In the genomic region with DNA sequence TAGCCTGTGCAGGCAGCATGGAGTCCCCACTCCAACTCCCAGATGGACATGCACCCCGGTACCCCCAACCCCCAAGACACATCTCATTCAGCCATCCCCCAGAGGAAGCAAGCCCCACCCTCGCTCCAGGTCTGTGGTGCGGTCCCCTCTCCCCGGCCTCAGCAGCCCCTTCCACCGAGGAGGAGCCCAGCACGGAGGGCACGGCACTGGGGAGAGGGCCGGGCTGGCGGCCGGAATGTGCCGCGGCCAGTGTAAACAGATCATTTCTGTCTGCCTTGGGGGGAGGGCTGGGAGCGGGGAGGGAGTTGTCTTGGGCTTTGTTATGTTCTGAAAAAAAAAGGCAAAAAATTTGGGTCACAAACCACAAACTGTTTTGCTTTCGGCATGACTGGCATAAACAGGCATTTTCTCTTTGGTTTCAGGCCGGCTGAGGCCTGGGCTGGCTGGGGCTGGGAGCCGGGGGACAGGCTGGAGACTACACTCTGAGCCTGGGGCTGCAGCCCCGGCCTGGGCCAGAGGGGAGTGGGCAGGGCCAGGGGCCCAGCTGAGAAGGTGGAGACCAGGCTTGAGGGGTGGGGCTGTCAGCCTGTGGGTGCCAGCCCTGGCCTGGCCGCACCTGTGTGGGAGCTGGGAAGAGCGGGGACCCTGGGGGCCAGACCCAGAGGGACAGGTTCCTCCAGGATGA, we compare ENCODE assay signal across 19 cellular contexts. TPM values are rescaled to one million over a fixed set of nuclear protein-coding genes. Genes with fewer than 3 reads are reported as not detected.
DNase-seq lines count a peak whose midpoint lies in the region; ATAC-seq, FAIRE-seq and TF ChIP-seq lines count a peak whose summit lies in the region.
"Had no signal": no experiment of that assay in that cellular context is flagged by ENCODE, and none has a peak within 500 bp of the region (broad histone marks: within the 10 kb centered on the region; RNA-seq: fewer than 3 reads in every experiment).

No MANE protein-coding gene starts in this region.

- H4K20me1 ChIP-seq in SK-N-SH (ENCODE audit: insufficient read depth) (no peaks in the 10 kb centered on the region), astrocyte (ENCODE audit: insufficient read depth, low read length) (no peaks in the 10 kb centered on the region)

- H3K4me1 ChIP-seq in SK-N-SH (ENCODE audit: control insufficient read depth in 1 of 2, insufficient read depth in 2 of 2, low read depth in 1 of 2, low read length in 1 of 2) (peaks cover 0 to 11% of the 10 kb centered on the region in 2 experiments; a peak in 1 of 4 replicates), astrocyte (ENCODE audit: insufficient read depth, low read length) (peaks cover 9% of the 10 kb centered on the region), kidney (ENCODE audit: control insufficient read depth in 1 of 2, insufficient read depth in 1 of 2, low read depth in 1 of 2, low read length in 2 of 2) (no peaks in the 10 kb centered on the region)

- no peaks in the 10 kb centered on the region for H3K79me2 ChIP-seq in SK-N-SH (ENCODE audit: insufficient read depth)
- no peaks in the 10 kb centered on the region for H3K79me2 ChIP-seq in astrocyte (ENCODE audit: insufficient read depth, low read length)

- H3K27ac Mint-ChIP-seq in astrocyte (ENCODE audit: unreplicated experiment) = no peak overlapping the region
- H3K27ac Mint-ChIP-seq in CD4-positive, alpha-beta T cell = no peak overlapping the region
- H3K27ac Mint-ChIP-seq: natural killer cell had no signal

- no peak overlapping the region for H3K4me3 Mint-ChIP-seq in astrocyte (ENCODE audit: unreplicated experiment)
- no peak overlapping the region for H3K4me3 Mint-ChIP-seq in CD4-positive, alpha-beta T cell
- H3K4me3 Mint-ChIP-seq: central memory CD8-positive, alpha-beta T cell; natural killer cell had no signal

- peaks cover 11% of the 10 kb centered on the region for H3K9me3 Mint-ChIP-seq in astrocyte (ENCODE audit: unreplicated experiment)
- no peaks in the 10 kb centered on the region for H3K9me3 Mint-ChIP-seq in CD4-positive, alpha-beta T cell
- H3K9me3 Mint-ChIP-seq: central memory CD8-positive, alpha-beta T cell had no signal

- peaks cover 27% of the 10 kb centered on the region for H3K27me3 Mint-ChIP-seq in astrocyte (ENCODE audit: low read depth, unreplicated experiment)
- peaks cover 32% of the 10 kb centered on the region for H3K27me3 Mint-ChIP-seq in CD4-positive, alpha-beta T cell

- H3K9me3 ChIP-seq in SK-N-SH (no peaks in the 10 kb centered on the region), astrocyte (ENCODE audit: insufficient read depth, low read depth, low read length) (no peaks in the 10 kb centered on the region), kidney (ENCODE audit: control insufficient read depth in 1 of 2, low read length in 2 of 2) (peaks cover 2 to 6% of the 10 kb centered on the region in 2 donors)
- H3K9me3 ChIP-seq in CD4-positive, alpha-beta T cell (ENCODE audit: control insufficient read depth, low read length) = no peaks in the 10 kb centered on the region

- H2AFZ ChIP-seq in SK-N-SH (ENCODE audit: low read depth) (no peak overlapping the region), astrocyte (ENCODE audit: low read depth, low read length) (peak overlapping the region; percentile 47)

- H3K27me3 ChIP-seq in SK-N-SH (ENCODE audit: insufficient read depth) (no peaks in the 10 kb centered on the region), astrocyte (ENCODE audit: insufficient read depth, low read length) (peaks cover 7% of the 10 kb centered on the region)
- peaks cover 18% of the 10 kb centered on the region for H3K27me3 ChIP-seq in CD4-positive, alpha-beta T cell (ENCODE audit: control insufficient read depth, insufficient read depth, low read length)

- DNase-seq in SK-N-SH = peak; percentile 41
- DNase-seq in astrocyte (ENCODE audit: low read depth) = peak; percentile 43
- peak; percentile 66 for DNase-seq in kidney
- peak; percentile 45 for DNase-seq in stromal cell of bone marrow (ENCODE audit: low read depth)
- DNase-seq in CD4-positive, alpha-beta T cell = no peak
- no peak for DNase-seq in Kasumi-1 (lab: John Stamatoyannopoulos, UW)
- DNase-seq: activated CD4-positive, alpha-beta T cell treated with anti-CD3 and anti-CD28 coated beads, Interleukin-2, amount 50 U/mL, for 4 hours; activated effector memory CD4-positive, alpha-beta T cell treated with anti-CD3 and anti-CD28 coated beads, Interleukin-2, amount 50 U/mL, for 16 hours; natural killer cell; NCI-H1092 treated with DMSO at 0.1 percent for 48 hours; NCI-H345 had no signal

- TF ChIP-seq RAD21 in SK-N-SH (IDR thresholded peaks at IDR 0.05; ENCODE audit: low read length) = no peak

- no peak overlapping the region for H3K4me2 ChIP-seq in SK-N-SH
- H3K4me2 ChIP-seq in astrocyte (ENCODE audit: low read length) = peak overlapping the region; percentile 54

- intact Hi-C loops in kidney (cut with DNase I) = no loop called here
- intact Hi-C loops in CD4-positive, alpha-beta T cell (cut with DNase I, micrococcal nuclease) = no loop called here

- H3K9me2 ChIP-seq in SK-N-SH = no peaks in the 10 kb centered on the region

- ATAC-seq in SK-N-SH treated with all-trans-retinoic acid at 6 μM for 48 hours = no peak
- ATAC-seq in CD4-positive, alpha-beta T cell (ENCODE audit: poor library complexity) = no peak
- ATAC-seq in GM18511 (IDR thresholded peaks at IDR 0.05; ENCODE audit: unreplicated experiment) = no peak
- ATAC-seq: natural killer cell had no signal

- FAIRE-seq in astrocyte (lab: Jason Lieb, UNC) (no peak), kidney (lab: Jason Lieb, UNC) (no peak)
- FAIRE-seq: keratinocyte had no signal

- H3K9ac ChIP-seq in SK-N-SH (no peak overlapping the region), astrocyte (ENCODE audit: low read length) (peak overlapping the region; percentile 27), kidney (ENCODE audit: low read length in 2 of 2) (no peak overlapping the region)

- 72% methylated on average over 10 of the region's 19 CpGs for WGBS in SK-N-SH (ENCODE audit: low lambda C conversion rate)

- H3K36me3 Mint-ChIP-seq in astrocyte (ENCODE audit: low read depth, unreplicated experiment) = no peaks in the 10 kb centered on the region
- H3K36me3 Mint-ChIP-seq in CD4-positive, alpha-beta T cell (ENCODE audit: low read depth) = no peaks in the 10 kb centered on the region
- H3K36me3 Mint-ChIP-seq: natural killer cell had no signal

- no peak overlapping the region for H3K27ac ChIP-seq in SK-N-SH (ENCODE audit: low read depth in 2 of 2, low read length in 1 of 2)
- H3K27ac ChIP-seq in astrocyte (ENCODE audit: low read depth, low read length) = no peak overlapping the region
- no peak overlapping the region for H3K27ac ChIP-seq in kidney (ENCODE audit: low read depth in 2 of 2, low read length in 2 of 2)
- H3K27ac ChIP-seq in CD4-positive, alpha-beta T cell (ENCODE audit: low read depth, low read length) = no peak overlapping the region
- H3K27ac ChIP-seq: 22Rv1, tibial nerve had no signal

- CTCF ChIA-PET in SK-N-SH (lab: Yijun Ruan, JAX) = interaction anchor here (0.9 kb wide), 1 partner anchor 86 kb away, joined by 4 read pairs; no protein-coding TSS in a partner anchor
- CTCF ChIA-PET in CD4-positive, alpha-beta T cell (lab: Charles Lee) = no interaction called here

- H3K36me3 ChIP-seq in SK-N-SH (replicated peaks in 1 of 2; ENCODE audit: control insufficient read depth in 1 of 2, insufficient read depth in 2 of 2, low read length in 1 of 2) (no peaks in the 10 kb centered on the region), astrocyte (ENCODE audit: insufficient read depth, low read length) (no peaks in the 10 kb centered on the region), kidney (ENCODE audit: control insufficient read depth in 1 of 2, insufficient read depth in 2 of 2, low read length in 2 of 2) (no peaks in the 10 kb centered on the region)
- H3K36me3 ChIP-seq: tibial nerve had no signal

- TF ChIP-seq CTCF in SK-N-SH (IDR thresholded peaks at IDR 0.05) (no peak), astrocyte (IDR thresholded peaks at IDR 0.05; ENCODE audit: insufficient read depth, low read depth, low read length) (no peak), kidney (IDR thresholded peaks at IDR 0.05; ENCODE audit: borderline replicate concordance, extremely low read depth, insufficient read depth) (no peak)
- no peak for TF ChIP-seq CTCF in CD4-positive, alpha-beta T cell (IDR thresholded peaks at IDR 0.05)

- no peaks in the 10 kb centered on the region for H3F3A ChIP-seq in SK-N-SH (replicated peaks; ENCODE audit: insufficient read depth)

- no peak overlapping the region for H3K4me3 ChIP-seq in SK-N-SH (ENCODE audit: low read depth in 2 of 2, low read length in 1 of 2)
- H3K4me3 ChIP-seq in astrocyte (ENCODE audit: insufficient read depth, low read depth, low read length) = no peak overlapping the region
- H3K4me3 ChIP-seq in kidney (ENCODE audit: low read length in 2 of 2) = no peak overlapping the region
- H3K4me3 ChIP-seq: tibial nerve had no signal

- H3K4me1 Mint-ChIP-seq in astrocyte (ENCODE audit: low read depth, unreplicated experiment) = peaks cover 2% of the 10 kb centered on the region
- H3K4me1 Mint-ChIP-seq in CD4-positive, alpha-beta T cell (ENCODE audit: low read depth) = no peaks in the 10 kb centered on the region
- H3K4me1 Mint-ChIP-seq: central memory CD8-positive, alpha-beta T cell; natural killer cell had no signal

- TF ChIP-seq EP300 in SK-N-SH (IDR thresholded peaks at IDR 0.05; ENCODE audit: borderline replicate concordance in 1 of 2, low read depth in 1 of 2, low read length in 1 of 2) = no peak

- POLR2A ChIA-PET in SK-N-SH (lab: Yijun Ruan, JAX) = no interaction called here
- POLR2A ChIA-PET in CD4-positive, alpha-beta T cell (lab: Charles Lee) = no interaction called here

TF ChIP-seq in SK-N-SH treated with all-trans-retinoic acid at 6 μM for 48 hours, 23 proteins besides CTCF, POLR2A, EP300 and RAD21 (continues in another document):
- no peak for TF ChIP-seq ZNF8 (CRISPR knock-in tag; IDR thresholded peaks at IDR 0.05)
- no peak for TF ChIP-seq ARNTL (CRISPR knock-in tag; IDR thresholded peaks at IDR 0.05; ENCODE audit: borderline replicate concordance, low read depth)

RNA-seq across cellular contexts. Expression of gene IGF2, which starts 16.8 kb away (rescaled TPM):
- polyA plus RNA-seq in SK-N-SH (2012; rRNA removed) = 0.05 TPM in 1 of 2 replicates, not detected in the other
- polyA plus RNA-seq in SK-N-SH (2012; cell fraction: cytosol; rRNA removed) = 0.03 and 0.04 TPM in 2 replicates
- polyA plus RNA-seq in SK-N-SH (2012; cell fraction: nucleus; rRNA removed) = not detected in 2 replicates
- 188 and 209 TPM in 2 replicates for total RNA-seq in astrocyte
- total RNA-seq in kidney = 30.5 TPM
- 10.2 TPM for polyA plus RNA-seq in kidney (ENCODE audit: insufficient read depth, low read depth, low replicate concordance)
- not detected for total RNA-seq in CD4-positive, alpha-beta T cell
- total RNA-seq: natural killer cell had no signal
- polyA plus RNA-seq: keratinocyte had no signal

RNA-seq across cellular contexts. Expression of gene INS, which starts 38.6 kb away (rescaled TPM):
- polyA plus RNA-seq in SK-N-SH (2012; rRNA removed) (not detected in 2 replicates), kidney (ENCODE audit: insufficient read depth, low read depth, low replicate concordance) (not detected)
- polyA plus RNA-seq in SK-N-SH (2012; cell fraction: cytosol; rRNA removed) = not detected in 2 replicates
- polyA plus RNA-seq in SK-N-SH (2012; cell fraction: nucleus; rRNA removed) = not detected in 2 replicates
- total RNA-seq in astrocyte (not detected in 2 replicates), kidney (not detected)
- total RNA-seq in CD4-positive, alpha-beta T cell = not detected
- total RNA-seq: HT-29, natural killer cell, skeletal muscle tissue had no signal
- polyA plus RNA-seq: keratinocyte had no signal

RNA-seq across cellular contexts. Expression of gene TH, which starts 49.3 kb away (rescaled TPM):
- not detected in 2 replicates for polyA plus RNA-seq in SK-N-SH (2012; rRNA removed)
- not detected in 2 replicates for polyA plus RNA-seq in SK-N-SH (2012; cell fraction: cytosol; rRNA removed)
- polyA plus RNA-seq in SK-N-SH (2012; cell fraction: nucleus; rRNA removed) = not detected in 2 replicates
- not detected in 2 replicates for total RNA-seq in astrocyte
- total RNA-seq in kidney = not detected
- not detected for polyA plus RNA-seq in kidney (ENCODE audit: insufficient read depth, low read depth, low replicate concordance)
- not detected for total RNA-seq in CD4-positive, alpha-beta T cell
- total RNA-seq: natural killer cell, skeletal muscle tissue had no signal

Comparison
In these comparisons a context has a peak if more than half of its experiments do, and no peak if none do; other contexts are left out.
1. DNase-seq: peak in SK-N-SH (single experiment), astrocyte (single experiment), kidney (single experiment) and stromal cell of bone marrow (single experiment); none in CD4-positive, alpha-beta T cell (0 of 10) and Kasumi-1 (0 of 2).
2. RNA of gene IGF2, which starts 16.8 kb away (total RNA-seq): 188 to 209 TPM in astrocyte and 30.5 TPM in kidney (single experiment); not detected in CD4-positive, alpha-beta T cell; every median in the first group is over 10 times any median in the second.